In genomic region chr22:31206896-31207687, GRCh38 we compare ENCODE assay signal across 10 cellular contexts. TPM values are rescaled to one million over a fixed set of nuclear protein-coding genes. Genes with fewer than 3 reads are reported as not detected.
DNase-seq lines count a peak whose midpoint lies in the region; ATAC-seq, FAIRE-seq and TF ChIP-seq lines count a peak whose summit lies in the region.
"Had no signal": no experiment of that assay in that cellular context is flagged by ENCODE, and none has a peak within 500 bp of the region (broad histone marks: within the 10 kb centered on the region; RNA-seq: fewer than 3 reads in every experiment).

No MANE protein-coding gene starts in this region.

- FAIRE-seq in GM12892 (lab: Jason Lieb, UNC) = no peak

- TF ChIP-seq CTCF in natural killer cell (IDR thresholded peaks at IDR 0.05) = no peak
- TF ChIP-seq CTCF in upper lobe of left lung (IDR thresholded peaks at IDR 0.05) = no peak

- TF ChIP-seq EP300 in upper lobe of left lung (IDR thresholded peaks at IDR 0.05) = peak in 1 of 4 donors; percentile 45

- in situ Hi-C loops in ACHN (cut with HindIII; ENCODE audit: low pct_ligation_motif_present, low pct_unique_long_range_greater_than_20kb, low sequenced_read_pairs) = no loop called here

- H3K9me3 Mint-ChIP-seq in natural killer cell = no peaks in the 10 kb centered on the region
- no peaks in the 10 kb centered on the region for H3K9me3 Mint-ChIP-seq in natural killer cell treated with Interleukin-12 subunit alpha and Interleukin-12 subunit beta and Interleukin-15 and Interleukin-18, amount 100 ng/mL, for 72 hours

- no peaks in the 10 kb centered on the region for H3K36me3 Mint-ChIP-seq in natural killer cell
- H3K36me3 Mint-ChIP-seq in natural killer cell treated with Interleukin-12 subunit alpha and Interleukin-12 subunit beta and Interleukin-15 and Interleukin-18, amount 100 ng/mL, for 72 hours = peaks cover 4% of the 10 kb centered on the region

- H3K4me3 ChIP-seq in upper lobe of left lung = no peak overlapping the region

- peaks cover 0 to 30% (median 7%) of the 10 kb centered on the region in 4 donors for H3K36me3 ChIP-seq in upper lobe of left lung

- TF ChIP-seq POLR2A in upper lobe of left lung (IDR thresholded peaks at IDR 0.05) (no peak), GM12892 (IDR thresholded peaks at IDR 0.05; ENCODE audit: low read depth, low read length) (no peak)

- H3K4me1 Mint-ChIP-seq in natural killer cell = peaks cover 26% of the 10 kb centered on the region in 2 donors
- H3K4me1 Mint-ChIP-seq in natural killer cell treated with Interleukin-12 subunit alpha and Interleukin-12 subunit beta and Interleukin-15 and Interleukin-18, amount 100 ng/mL, for 72 hours (ENCODE audit: low read depth in 2 of 2) = peaks cover 28 to 30% of the 10 kb centered on the region in 2 donors

- peak overlapping the region; percentile 26 to 93 (median 67) for H3K27ac ChIP-seq in upper lobe of left lung

- intact Hi-C loops in natural killer cell (cut with micrococcal nuclease) = no loop called here

- ATAC-seq in natural killer cell (no peak), upper lobe of left lung (ENCODE audit: low FRiP score in 2 of 2) (peak in 1 of 2 donors; percentile 78), GM21825 (IDR thresholded peaks at IDR 0.05; ENCODE audit: unreplicated experiment) (no peak)
- ATAC-seq in natural killer cell treated with Interleukin-12 subunit alpha and Interleukin-12 subunit beta and Interleukin-15 and Interleukin-18, amount 100 ng/mL, for 72 hours = no peak

- H3K27me3 ChIP-seq in upper lobe of left lung = no peaks in the 10 kb centered on the region

- peak overlapping the region; percentile 51 to 54 for H3K27ac Mint-ChIP-seq in natural killer cell
- H3K27ac Mint-ChIP-seq in natural killer cell treated with Interleukin-12 subunit alpha and Interleukin-12 subunit beta and Interleukin-15 and Interleukin-18, amount 100 ng/mL, for 72 hours = peak overlapping the region in 1 of 2 donors; percentile 68

- H3K9me3 ChIP-seq in upper lobe of left lung = no peaks in the 10 kb centered on the region

- no peak for DNase-seq in natural killer cell
- no peak for DNase-seq in natural killer cell treated with Interleukin-12 subunit alpha and Interleukin-12 subunit beta and Interleukin-15 and Interleukin-18, amount 100 ng/mL, for 72 hours (ENCODE audit: low spot score)
- peak; percentile 34 to 49 for DNase-seq in activated T-cell treated with anti-CD3 and anti-CD28 coated beads, Interleukin-2, amount 50 U/mL, for 48 hours
- peak; percentile 23 for DNase-seq in iPS-NIHi11 (ENCODE audit: low spot score)
- peak in 1 of 2 donors; percentile 92 for DNase-seq in upper lobe of left lung
- no peak for DNase-seq in GM12892 (ENCODE audit: insufficient read length)
- DNase-seq in ACHN = no peak
- DNase-seq: effector memory CD4-positive, alpha-beta T cell; IMR-90 had no signal

- H3K4me1 ChIP-seq in upper lobe of left lung = peaks cover 31 to 52% (median 38%) of the 10 kb centered on the region in 4 donors

- no peak overlapping the region for H3K4me3 Mint-ChIP-seq in natural killer cell
- H3K4me3 Mint-ChIP-seq in natural killer cell treated with Interleukin-12 subunit alpha and Interleukin-12 subunit beta and Interleukin-15 and Interleukin-18, amount 100 ng/mL, for 72 hours = no peak overlapping the region

- H3K27me3 Mint-ChIP-seq in natural killer cell (ENCODE audit: low read depth in 2 of 2) = no peaks in the 10 kb centered on the region
- no peaks in the 10 kb centered on the region for H3K27me3 Mint-ChIP-seq in natural killer cell treated with Interleukin-12 subunit alpha and Interleukin-12 subunit beta and Interleukin-15 and Interleukin-18, amount 100 ng/mL, for 72 hours

- WGBS in upper lobe of left lung, 2 donors = 61 to 62% methylated on average over 8 of the region's 8 CpGs

RNA-seq across cellular contexts. Expression of gene LIMK2, which starts 5.0 kb away (rescaled TPM):
- total RNA-seq in natural killer cell = 10 to 100 TPM; 17.2 to 28.6 (median 19.1) TPM
- 100 to 1,000 TPM; 390 to 657 TPM for total RNA-seq in natural killer cell treated with Interleukin-12 subunit alpha and Interleukin-12 subunit beta and Interleukin-15 and Interleukin-18, amount 100 ng/mL, for 72 hours
- 100 to 1,000 TPM in 2 of 6 donors, 10 to 100 TPM in 4; 44.5 to 141 (median 75.8) TPM for total RNA-seq in upper lobe of left lung
- 17.6 TPM for polyA plus RNA-seq in GM12892 (2012; ENCODE audit: missing spikeins)

RNA-seq across cellular contexts. Expression of gene RNF185, which starts 47.1 kb away (rescaled TPM):
- total RNA-seq in natural killer cell (10 to 100 TPM; 12.4 to 15.0 (median 13.2) TPM), upper lobe of left lung (10 to 100 TPM; 17.8 to 40.0 (median 34.1) TPM)
- 10 to 100 TPM; 22.1 to 31.2 TPM for total RNA-seq in natural killer cell treated with Interleukin-12 subunit alpha and Interleukin-12 subunit beta and Interleukin-15 and Interleukin-18, amount 100 ng/mL, for 72 hours
- polyA plus RNA-seq in GM12892 (2012; ENCODE audit: missing spikeins) = 19.1 TPM

Comparison
In these comparisons a context has a peak if more than half of its experiments do, and no peak if none do; other contexts are left out.
1. DNase-seq: peak in activated T-cell treated with anti-CD3 and anti-CD28 coated beads, Interleukin-2, amount 50 U/mL, for 48 hours (2 of 2) and iPS-NIHi11 (single experiment); none in natural killer cell (single experiment), natural killer cell treated with Interleukin-12 subunit alpha and Interleukin-12 subunit beta and Interleukin-15 and Interleukin-18, amount 100 ng/mL, for 72 hours (single experiment), GM12892 (single experiment) and ACHN (single experiment).